7 cellular contexts compared by ENCODE assay signal in genomic region chr15:37101634-37102314, GRCh38. TPM values are rescaled to one million over a fixed set of nuclear protein-coding genes. Genes with fewer than 3 reads are reported as not detected.
DNase-seq lines count a peak whose midpoint lies in the region; ATAC-seq and TF ChIP-seq lines count a peak whose summit lies in the region.

No MANE protein-coding gene starts in this region.

- H3K9ac ChIP-seq in ES-I3 (ENCODE audit: low read depth, low read length), result peak overlapping the region; percentile 83; the same call in 1 of the 2 replicates

- peak overlapping the region; percentile 63 for H3K4me3 ChIP-seq in Jurkat, Clone E6-1 (ENCODE audit: low read length)
- H3K4me3 ChIP-seq in ectodermal cell (ENCODE audit: insufficient read depth, low read depth, low read length), result peak overlapping the region; percentile 86

- H3K36me3 Mint-ChIP-seq in type B pancreatic cell, result peaks cover 20% of the 10 kb centered on the region

- peaks cover 23% of the 10 kb centered on the region for H3K4me1 Mint-ChIP-seq in type B pancreatic cell (ENCODE audit: unreplicated experiment)

- peak; percentile 12 for DNase-seq in Jurkat, Clone E6-1 (ENCODE audit: low read depth, low spot score)
- peak; percentile 81 for DNase-seq in medulla oblongata (ENCODE audit: extremely low spot score)
- peak; percentile 84 for DNase-seq in type B pancreatic cell (ENCODE audit: extremely low spot score, unreplicated experiment)

- peaks cover 55% of the 10 kb centered on the region for H3K27me3 Mint-ChIP-seq in type B pancreatic cell

- peak; percentile 17 for TF ChIP-seq CTCF in type B pancreatic cell (conservative IDR thresholded peaks at IDR 0.05)

- ATAC-seq in GM21515 (IDR thresholded peaks at IDR 0.05; ENCODE audit: unreplicated experiment) (peak; percentile 48), SK-N-SH treated with all-trans-retinoic acid at 6 μM for 48 hours (peak; percentile 71)

- peak overlapping the region; percentile 99 for H3K27ac Mint-ChIP-seq in type B pancreatic cell

- peaks cover 17% of the 10 kb centered on the region for H3K27me3 ChIP-seq in ectodermal cell (ENCODE audit: control insufficient read depth, insufficient read depth, low read length, poor library complexity, severe bottlenecking)

- H3K4me3 Mint-ChIP-seq in type B pancreatic cell, result peak overlapping the region; percentile 99

- no peaks in the 10 kb centered on the region for H3K9me3 Mint-ChIP-seq in type B pancreatic cell

- H3K4me1 ChIP-seq in ES-I3 (ENCODE audit: insufficient read depth, low read length) (peaks cover 14% of the 10 kb centered on the region), ectodermal cell (ENCODE audit: control insufficient read depth, insufficient read depth, low read length) (peaks cover 3% of the 10 kb centered on the region)

- H3K9me3 ChIP-seq in ES-I3 (ENCODE audit: control insufficient read depth, insufficient read depth, low read length) (no peaks in the 10 kb centered on the region), ectodermal cell (ENCODE audit: control insufficient read depth, low read length) (no peaks in the 10 kb centered on the region)

- peak overlapping the region; percentile 95 for H3K27ac ChIP-seq in ectodermal cell (ENCODE audit: insufficient read depth, low read depth, low read length, poor library complexity, severe bottlenecking)

- 0 to 1% methylated on average over 46 of the region's 46 CpGs for WGBS in ectodermal cell, 2 experiments

- no peaks in the 10 kb centered on the region for H3K36me3 ChIP-seq in ES-I3 (ENCODE audit: insufficient read depth, low read length)
- H3K36me3 ChIP-seq in ectodermal cell (ENCODE audit: control insufficient read depth, insufficient read depth, low read length), result no peaks in the 10 kb centered on the region

TF ChIP-seq in SK-N-SH treated with all-trans-retinoic acid at 6 μM for 48 hours, 23 proteins besides CTCF, POLR2A, EP300 and RAD21:
- TF ChIP-seq, protein P1, sequence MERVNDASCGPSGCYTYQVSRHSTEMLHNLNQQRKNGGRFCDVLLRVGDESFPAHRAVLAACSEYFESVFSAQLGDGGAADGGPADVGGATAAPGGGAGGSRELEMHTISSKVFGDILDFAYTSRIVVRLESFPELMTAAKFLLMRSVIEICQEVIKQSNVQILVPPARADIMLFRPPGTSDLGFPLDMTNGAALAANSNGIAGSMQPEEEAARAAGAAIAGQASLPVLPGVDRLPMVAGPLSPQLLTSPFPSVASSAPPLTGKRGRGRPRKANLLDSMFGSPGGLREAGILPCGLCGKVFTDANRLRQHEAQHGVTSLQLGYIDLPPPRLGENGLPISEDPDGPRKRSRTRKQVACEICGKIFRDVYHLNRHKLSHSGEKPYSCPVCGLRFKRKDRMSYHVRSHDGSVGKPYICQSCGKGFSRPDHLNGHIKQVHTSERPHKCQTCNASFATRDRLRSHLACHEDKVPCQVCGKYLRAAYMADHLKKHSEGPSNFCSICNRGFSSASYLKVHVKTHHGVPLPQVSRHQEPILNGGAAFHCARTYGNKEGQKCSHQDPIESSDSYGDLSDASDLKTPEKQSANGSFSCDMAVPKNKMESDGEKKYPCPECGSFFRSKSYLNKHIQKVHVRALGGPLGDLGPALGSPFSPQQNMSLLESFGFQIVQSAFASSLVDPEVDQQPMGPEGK (CRISPR knock-in tag; IDR thresholded peaks at IDR 0.05; ENCODE audit: borderline replicate concordance), result peak; percentile 70
- TF ChIP-seq, protein P2, sequence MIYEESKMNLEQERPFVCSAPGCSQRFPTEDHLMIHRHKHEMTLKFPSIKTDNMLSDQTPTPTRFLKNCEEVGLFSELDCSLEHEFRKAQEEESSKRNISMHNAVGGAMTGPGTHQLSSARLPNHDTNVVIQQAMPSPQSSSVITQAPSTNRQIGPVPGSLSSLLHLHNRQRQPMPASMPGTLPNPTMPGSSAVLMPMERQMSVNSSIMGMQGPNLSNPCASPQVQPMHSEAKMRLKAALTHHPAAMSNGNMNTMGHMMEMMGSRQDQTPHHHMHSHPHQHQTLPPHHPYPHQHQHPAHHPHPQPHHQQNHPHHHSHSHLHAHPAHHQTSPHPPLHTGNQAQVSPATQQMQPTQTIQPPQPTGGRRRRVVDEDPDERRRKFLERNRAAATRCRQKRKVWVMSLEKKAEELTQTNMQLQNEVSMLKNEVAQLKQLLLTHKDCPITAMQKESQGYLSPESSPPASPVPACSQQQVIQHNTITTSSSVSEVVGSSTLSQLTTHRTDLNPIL (CRISPR knock-in tag; IDR thresholded peaks at IDR 0.05; ENCODE audit: low read depth), result no peak
- no peak for TF ChIP-seq RARB (CRISPR knock-in tag; IDR thresholded peaks at IDR 0.05)
- no peak for TF ChIP-seq ZC3H10 (CRISPR knock-in tag; IDR thresholded peaks at IDR 0.05)
- 0 out of 2 replicates have a peak, but pooled peaks have one; percentile 25 for TF ChIP-seq GLIS3 (CRISPR knock-in tag; IDR thresholded peaks at IDR 0.05)
- 0 out of 2 replicates have a peak, but pooled peaks have one; percentile 1 for TF ChIP-seq ESRRG (CRISPR knock-in tag; IDR thresholded peaks at IDR 0.05)
- no peak for TF ChIP-seq OSR1 (CRISPR knock-in tag; IDR thresholded peaks at IDR 0.05)
- TF ChIP-seq ARNTL (CRISPR knock-in tag; IDR thresholded peaks at IDR 0.05; ENCODE audit: borderline replicate concordance, low read depth), result no peak
- no peak for TF ChIP-seq ZFP3 (CRISPR knock-in tag; IDR thresholded peaks at IDR 0.05)

RNA-seq across cellular contexts. Expression of gene MEIS2, which starts 1.4 kb away (rescaled TPM):
- 14.4 TPM for polyA plus RNA-seq in Jurkat, Clone E6-1 (2012; ENCODE audit: insufficient read depth, insufficient read length)
- polyA plus RNA-seq in ectodermal cell (2013, experiment 1 of 4), result 88.1 TPM
- 77.5 TPM for polyA plus RNA-seq in ectodermal cell (2013, experiment 2 of 4)
- polyA plus RNA-seq in ectodermal cell (2013, experiment 3 of 4), result 75.8 TPM
- polyA plus RNA-seq in ectodermal cell (2013, experiment 4 of 4), result 82.1 TPM
- total RNA-seq in type B pancreatic cell (ENCODE audit: low replicate concordance), result 152 and 211 TPM in 2 replicates

Comparison
In these comparisons a context has a peak if more than half of its experiments do, and no peak if none do; other contexts are left out.
1. Peak in every context shown above with its lines: DNase-seq, ATAC-seq, H3K4me3 ChIP-seq and H3K27ac ChIP-seq.
2. DNase-seq: peak in every context shown above with its lines; median percentile 84 in type B pancreatic cell; 81 in medulla oblongata; 12 in Jurkat, Clone E6-1.